In the genomic region with DNA sequence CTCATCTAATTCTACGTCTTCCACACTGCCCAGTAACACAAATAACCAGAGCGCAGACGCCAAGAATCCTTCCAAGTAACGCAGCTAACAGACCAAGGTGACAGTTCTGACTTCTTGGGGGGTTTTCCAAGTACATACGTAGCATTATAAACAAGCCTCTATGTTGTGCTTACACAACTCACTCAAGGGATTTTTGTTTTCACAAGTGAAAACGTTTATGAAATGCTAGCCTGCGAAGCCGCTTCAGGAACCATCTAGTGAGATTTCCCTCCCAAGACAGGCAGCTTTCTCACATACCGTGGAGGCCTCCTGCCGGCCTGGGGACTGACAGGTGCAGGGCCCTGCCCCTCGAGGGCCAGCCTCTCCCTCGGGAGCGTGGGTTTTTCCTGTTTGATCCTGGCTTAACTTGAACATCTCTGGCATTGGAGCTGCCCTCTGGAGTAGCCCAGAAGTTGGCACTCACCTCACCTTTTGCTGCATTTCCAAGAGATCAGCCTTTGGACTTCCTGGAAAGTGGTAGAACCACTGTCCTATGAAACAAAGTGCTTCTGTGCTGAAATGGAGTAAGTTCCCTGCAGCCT, we compare ENCODE assay signal across 7 cellular contexts.
DNase-seq lines count a peak whose midpoint lies in the region; ATAC-seq lines count a peak whose summit lies in the region.

No MANE protein-coding gene starts in this region.

- H3K4me1 ChIP-seq in HAP-1, result no peaks in the 10 kb centered on the region

- intact Hi-C loops in Right ventricle myocardium inferior (cut with DNase I), result no loop called here

- no peak overlapping the region for H3K4me3 ChIP-seq in HAP-1

- no peaks in the 10 kb centered on the region for H3K36me3 ChIP-seq in HAP-1 (replicated peaks)

- no peaks in the 10 kb centered on the region for H3K9me3 ChIP-seq in HAP-1

- H3K4me3 Mint-ChIP-seq in stimulated activated memory B cell treated with anti-CD40 and anti-IgM and Interleukin-4, amounts not matched to agents 10 μg/mL and 1 μg/mL and 100 μg/mL, for 72 hours, result peak overlapping the region; percentile 62

- H3K27me3 Mint-ChIP-seq in stimulated activated memory B cell treated with anti-CD40 and anti-IgM and Interleukin-4, amounts not matched to agents 10 μg/mL and 1 μg/mL and 100 μg/mL, for 72 hours, result no peaks in the 10 kb centered on the region

- peak; percentile 39 for DNase-seq in GM19238 (ENCODE audit: insufficient read length, low spot score)
- DNase-seq in NCI-H69 (lab: John Stamatoyannopoulos, UW), result peak; percentile 63
- DNase-seq in cerebellum (ENCODE audit: low spot score), result no peak
- no peak for DNase-seq in HAP-1 (ENCODE audit: low spot score in 2 of 2)
- no peak for DNase-seq in Right ventricle myocardium inferior (ENCODE audit: missing footprints)

- H3K27me3 ChIP-seq in HAP-1 (ENCODE audit: low read depth), result no peaks in the 10 kb centered on the region

- ATAC-seq in HG02763 (IDR thresholded peaks at IDR 0.05; ENCODE audit: unreplicated experiment) (peak; percentile 37), Right ventricle myocardium inferior (no peak)
- peak; percentile 82 for ATAC-seq in stimulated activated memory B cell treated with anti-CD40 and anti-IgM and Interleukin-4, amounts not matched to agents 10 μg/mL and 1 μg/mL and 100 μg/mL, for 72 hours

- H3K27ac Mint-ChIP-seq in stimulated activated memory B cell treated with anti-CD40 and anti-IgM and Interleukin-4, amounts not matched to agents 10 μg/mL and 1 μg/mL and 100 μg/mL, for 72 hours, result peak overlapping the region; percentile 93

- peaks cover 5% of the 10 kb centered on the region for H3K9me3 Mint-ChIP-seq in stimulated activated memory B cell treated with anti-CD40 and anti-IgM and Interleukin-4, amounts not matched to agents 10 μg/mL and 1 μg/mL and 100 μg/mL, for 72 hours

- H3K4me1 Mint-ChIP-seq in stimulated activated memory B cell treated with anti-CD40 and anti-IgM and Interleukin-4, amounts not matched to agents 10 μg/mL and 1 μg/mL and 100 μg/mL, for 72 hours, result peaks cover 72% of the 10 kb centered on the region

- peaks cover 15% of the 10 kb centered on the region for H3K36me3 Mint-ChIP-seq in stimulated activated memory B cell treated with anti-CD40 and anti-IgM and Interleukin-4, amounts not matched to agents 10 μg/mL and 1 μg/mL and 100 μg/mL, for 72 hours

- in situ Hi-C loops in HAP-1 (cut with MboI; ENCODE audit: low sequenced_read_pairs), result loop anchor here (5.0 kb wide), 1 partner anchor 174 kb away; no protein-coding TSS in a partner anchor

Comparison
In these comparisons a context has a peak if more than half of its experiments do, and no peak if none do; other contexts are left out.
1. DNase-seq: peak in GM19238 (single experiment) and NCI-H69 (single experiment); none in cerebellum (single experiment), HAP-1 (0 of 2) and Right ventricle myocardium inferior (single experiment).